ENCODE assay signal across 10 cellular contexts in the genomic region with DNA sequence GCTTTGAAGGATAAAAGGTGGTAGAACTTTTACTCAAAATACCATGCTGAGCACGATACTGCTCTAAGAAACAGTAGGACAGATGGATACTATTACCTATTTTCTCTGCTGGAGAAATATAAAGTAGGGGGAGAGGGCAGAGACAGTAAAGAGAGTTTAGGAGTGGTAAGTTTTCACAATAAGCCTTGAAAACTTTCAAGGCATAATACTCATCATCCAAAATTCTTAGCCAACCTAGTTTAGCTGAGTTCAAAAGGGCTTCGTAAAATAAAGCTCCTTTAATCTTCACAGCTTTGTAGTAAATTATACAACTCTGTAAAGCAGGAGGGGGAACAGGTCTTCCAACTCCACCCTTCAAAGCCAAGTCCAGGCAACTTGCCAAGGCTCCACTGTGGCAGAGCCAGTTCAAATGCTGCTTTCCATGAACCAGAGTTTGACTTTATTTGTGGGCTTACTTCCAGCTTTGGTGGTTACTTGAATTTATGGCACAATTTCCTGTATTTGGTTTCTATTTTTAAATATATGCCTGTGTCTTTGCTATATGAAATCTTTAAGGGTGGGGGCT. TPM values are rescaled to one million over a fixed set of nuclear protein-coding genes. Genes with fewer than 3 reads are reported as not detected.
DNase-seq lines count a peak whose midpoint lies in the region; ATAC-seq, FAIRE-seq and TF ChIP-seq lines count a peak whose summit lies in the region.
"Had no signal": no experiment of that assay in that cellular context is flagged by ENCODE, and none has a peak within 500 bp of the region (broad histone marks: within the 10 kb centered on the region; RNA-seq: fewer than 3 reads in every experiment).

No MANE protein-coding gene starts in this region.

- DNase-seq in Ammon's horn (ENCODE audit: low spot score), result peak; percentile 63
- DNase-seq in Kasumi-1 (lab: John Stamatoyannopoulos, UW), result peak; percentile 69 to 73
- DNase-seq in bronchial epithelial cell (ENCODE audit: low read depth), result peak; percentile 25
- peak; percentile 58 for DNase-seq in midbrain (lab: John Stamatoyannopoulos, UW)
- DNase-seq in HK-2 (ENCODE audit: unreplicated experiment), result no peak
- DNase-seq in NCI-H187 treated with DMSO at 0.1 percent for 48 hours (lab: John Stamatoyannopoulos, UW), result no peak
- DNase-seq: occipital lobe had no signal

- FAIRE-seq in bronchial epithelial cell (lab: Jason Lieb, UNC), result no peak

- no peaks in the 10 kb centered on the region for H3K27me3 ChIP-seq in bronchial epithelial cell (ENCODE audit: control insufficient read depth, insufficient read depth, low read length)

- peaks cover 30% of the 10 kb centered on the region for H3K36me3 ChIP-seq in bronchial epithelial cell (ENCODE audit: control insufficient read depth, insufficient read depth, low read length)

- TF ChIP-seq CTCF in bronchial epithelial cell (IDR thresholded peaks at IDR 0.05; ENCODE audit: insufficient read depth, low read length, severe bottlenecking), result no peak

- no peak overlapping the region for H3K4me3 ChIP-seq in bronchial epithelial cell (ENCODE audit: low read depth, low read length)
- H3K4me3 ChIP-seq: K562 had no signal

- ATAC-seq in HG02885 (IDR thresholded peaks at IDR 0.05; ENCODE audit: poor library complexity, unreplicated experiment) (no peak), GM21367 (IDR thresholded peaks at IDR 0.05; ENCODE audit: unreplicated experiment) (no peak)
- ATAC-seq: K562 had no signal

RNA-seq across cellular contexts. Expression of a gene that starts 15.5 kb away (rescaled TPM):
- not detected in 2 replicates for total RNA-seq in bronchial epithelial cell
- total RNA-seq: K562, occipital lobe had no signal

RNA-seq across cellular contexts. Expression of a gene that starts 19.0 kb away (rescaled TPM):
- 29.2 and 33.5 TPM in 2 replicates for total RNA-seq in bronchial epithelial cell

RNA-seq across cellular contexts. Expression of a gene that starts 31.7 kb away (rescaled TPM):
- total RNA-seq in bronchial epithelial cell, result 32.4 and 38.3 TPM in 2 replicates

Comparison
In these comparisons a context has a peak if more than half of its experiments do, and no peak if none do; other contexts are left out.
1. DNase-seq: peak in Ammon's horn (single experiment), Kasumi-1 (2 of 2), bronchial epithelial cell (single experiment) and midbrain (single experiment); none in HK-2 (single experiment) and NCI-H187 treated with DMSO at 0.1 percent for 48 hours (single experiment).